ENCODE assay signal across 12 cellular contexts in the genomic region with DNA sequence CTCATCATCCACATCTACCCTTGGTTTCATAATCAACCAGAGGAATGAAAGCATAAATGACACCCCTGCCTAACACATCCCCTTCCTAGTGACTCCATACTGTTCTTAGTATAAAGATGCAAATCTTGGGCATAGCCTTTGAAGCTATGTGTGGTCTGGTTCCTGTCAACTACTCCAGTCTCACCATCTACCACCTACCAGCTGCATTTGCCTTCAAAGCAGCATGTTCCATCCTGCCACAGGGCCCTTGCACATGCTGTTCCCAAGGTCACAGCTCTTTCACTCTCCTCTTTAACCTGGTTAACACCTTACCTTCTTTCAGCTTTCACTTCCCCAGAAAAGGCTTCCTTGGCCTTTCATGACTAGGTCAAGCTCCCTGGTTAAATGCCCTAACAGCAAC.
A peak's percentile ranks its signal among the peaks of the same experiment; 100 is the strongest.
DNase-seq lines count a peak whose midpoint lies in the region; ATAC-seq and TF ChIP-seq lines count a peak whose summit lies in the region.
"Had no signal": no experiment of that assay in that cellular context is flagged by ENCODE, and none has a peak within 500 bp of the region (broad histone marks: within the 10 kb centered on the region; RNA-seq: fewer than 3 reads in every experiment).

No MANE protein-coding gene starts in this region.

- H3K4me1 Mint-ChIP-seq in natural killer cell treated with Interleukin-12 subunit alpha and Interleukin-12 subunit beta and Interleukin-15 and Interleukin-18, amount 100 ng/mL, for 72 hours (ENCODE audit: low read depth in 2 of 2) = peaks cover 27 to 43% of the 10 kb centered on the region in 2 donors
- H3K4me1 Mint-ChIP-seq in natural killer cell (peaks cover 30 to 35% of the 10 kb centered on the region in 2 donors), T-helper 17 cell (peaks cover 38% of the 10 kb centered on the region)
- H3K4me1 Mint-ChIP-seq in naive thymus-derived CD4-positive, alpha-beta T cell = peaks cover 39 to 75% (median 67%) of the 10 kb centered on the region in 7 donors
- H3K4me1 Mint-ChIP-seq: activated B cell treated with CpG ODN at 0.5 μM for 24 hours had no signal

- TF ChIP-seq CTCF in natural killer cell (IDR thresholded peaks at IDR 0.05) (no peak), GM13976 (IDR thresholded peaks at IDR 0.05; ENCODE audit: borderline replicate concordance, control extremely low read depth, extremely low read depth, insufficient read depth, missing control alignments) (no peak)

- intact Hi-C loops in natural killer cell (cut with micrococcal nuclease) = no loop called here
- intact Hi-C loops in naive thymus-derived CD4-positive, alpha-beta T cell (cut with micrococcal nuclease) = loop anchor here (2.0 to 5.0 kb wide), 2 partner anchors 37 to 53 kb away; no protein-coding TSS in a partner anchor

- POLR2A ChIA-PET in naive thymus-derived CD4-positive, alpha-beta T cell (lab: Charles Lee) = interaction anchor here (0.8 to 1.8 kb wide), 2 partner anchors 11 to 64 kb away, joined by 3 to 5 read pairs; no protein-coding TSS in a partner anchor

- H3K4me3 Mint-ChIP-seq in natural killer cell treated with Interleukin-12 subunit alpha and Interleukin-12 subunit beta and Interleukin-15 and Interleukin-18, amount 100 ng/mL, for 72 hours = peak overlapping the region; percentile 36
- H3K4me3 Mint-ChIP-seq in natural killer cell (no peak overlapping the region), T-helper 17 cell (no peak overlapping the region)
- H3K4me3 Mint-ChIP-seq in naive thymus-derived CD4-positive, alpha-beta T cell = peak overlapping the region in 2 of 10 donors; percentile 12 to 16
- H3K4me3 Mint-ChIP-seq: activated B cell treated with CpG ODN at 0.5 μM for 24 hours had no signal

- no peaks in the 10 kb centered on the region for H3K36me3 ChIP-seq in naive thymus-derived CD4-positive, alpha-beta T cell (ENCODE audit: control insufficient read depth in 2 of 3, insufficient read depth in 3 of 3, low read length in 3 of 3)
- H3K36me3 ChIP-seq: prostate gland had no signal

- peaks cover 13 to 22% of the 10 kb centered on the region in 2 donors for H3K4me1 ChIP-seq in naive thymus-derived CD4-positive, alpha-beta T cell (ENCODE audit: control insufficient read depth in 2 of 2, insufficient read depth in 2 of 2, low read length in 2 of 2)
- H3K4me1 ChIP-seq: prostate gland had no signal

- ATAC-seq in natural killer cell treated with Interleukin-12 subunit alpha and Interleukin-12 subunit beta and Interleukin-15 and Interleukin-18, amount 100 ng/mL, for 72 hours = peak; percentile 88 to 92
- no peak for ATAC-seq in natural killer cell
- ATAC-seq in T-helper 17 cell = no peak
- no peak for ATAC-seq in naive thymus-derived CD4-positive, alpha-beta T cell
- ATAC-seq: left lobe of liver had no signal

- no peak overlapping the region for H3K4me3 ChIP-seq in naive thymus-derived CD4-positive, alpha-beta T cell (ENCODE audit: low read length)
- H3K4me3 ChIP-seq: prostate gland had no signal

- no peak overlapping the region for H3K27ac ChIP-seq in naive thymus-derived CD4-positive, alpha-beta T cell (ENCODE audit: low read depth, low read length)
- H3K27ac ChIP-seq: prostate gland had no signal

- no peaks in the 10 kb centered on the region for H3K9me3 Mint-ChIP-seq in natural killer cell treated with Interleukin-12 subunit alpha and Interleukin-12 subunit beta and Interleukin-15 and Interleukin-18, amount 100 ng/mL, for 72 hours
- H3K9me3 Mint-ChIP-seq in natural killer cell = peaks cover 0 to 3% of the 10 kb centered on the region in 2 donors
- peaks cover 0 to 6% (median 0%) of the 10 kb centered on the region in 11 donors for H3K9me3 Mint-ChIP-seq in naive thymus-derived CD4-positive, alpha-beta T cell

- in situ Hi-C loops in GM13976 (cut with MboI; ENCODE audit: low sequenced_read_pairs, unreplicated experiment) = no loop called here

- CTCF ChIA-PET in naive thymus-derived CD4-positive, alpha-beta T cell (lab: Charles Lee) = interaction anchor here (1.2 kb wide), 2 partner anchors 14 to 64 kb away, joined by 3 to 4 read pairs; no protein-coding TSS in a partner anchor

- H3K27me3 ChIP-seq in naive thymus-derived CD4-positive, alpha-beta T cell (ENCODE audit: control insufficient read depth in 2 of 2, insufficient read depth in 2 of 2, low read length in 2 of 2) = no peaks in the 10 kb centered on the region

- no peak for DNase-seq in natural killer cell treated with Interleukin-12 subunit alpha and Interleukin-12 subunit beta and Interleukin-15 and Interleukin-18, amount 100 ng/mL, for 72 hours (ENCODE audit: low spot score)
- DNase-seq in natural killer cell (no peak), T-helper 17 cell (no peak), NCI-H1417 (lab: John Stamatoyannopoulos, UW) (no peak), GM13976 (ENCODE audit: low spot score) (no peak), NCI-H526 treated with DMSO at 0.1 percent for 48 hours (lab: John Stamatoyannopoulos, UW) (no peak), NCI-H82 treated with DMSO at 0.1 percent for 48 hours (lab: John Stamatoyannopoulos, UW; ENCODE audit: unreplicated experiment) (no peak)
- DNase-seq in naive thymus-derived CD4-positive, alpha-beta T cell = peak in 1 of 9 donors; percentile 54
- DNase-seq: activated B cell treated with CpG ODN at 0.5 μM for 24 hours, AML-193 had no signal

- H3K9me3 ChIP-seq in T-helper 17 cell (ENCODE audit: control insufficient read depth, low read length, poor library complexity, severe bottlenecking) = no peaks in the 10 kb centered on the region
- H3K9me3 ChIP-seq in naive thymus-derived CD4-positive, alpha-beta T cell (ENCODE audit: control insufficient read depth in 2 of 3, low read length in 3 of 3) = peaks cover 0 to 3% (median 0%) of the 10 kb centered on the region in 3 experiments
- H3K9me3 ChIP-seq: prostate gland had no signal

- H3K27ac Mint-ChIP-seq in natural killer cell treated with Interleukin-12 subunit alpha and Interleukin-12 subunit beta and Interleukin-15 and Interleukin-18, amount 100 ng/mL, for 72 hours = peak overlapping the region; percentile 26 to 59
- peak overlapping the region in 1 of 2 donors; percentile 41 for H3K27ac Mint-ChIP-seq in natural killer cell
- H3K27ac Mint-ChIP-seq in T-helper 17 cell = peak overlapping the region; percentile 92
- H3K27ac Mint-ChIP-seq in naive thymus-derived CD4-positive, alpha-beta T cell = peak overlapping the region in 5 of 9 donors; percentile 4 to 66 (median 11)
- H3K27ac Mint-ChIP-seq: activated B cell treated with CpG ODN at 0.5 μM for 24 hours had no signal

- H3K36me3 Mint-ChIP-seq in natural killer cell treated with Interleukin-12 subunit alpha and Interleukin-12 subunit beta and Interleukin-15 and Interleukin-18, amount 100 ng/mL, for 72 hours = no peaks in the 10 kb centered on the region
- H3K36me3 Mint-ChIP-seq in natural killer cell = no peaks in the 10 kb centered on the region
- peaks cover 3% of the 10 kb centered on the region for H3K36me3 Mint-ChIP-seq in T-helper 17 cell (ENCODE audit: low read depth)
- H3K36me3 Mint-ChIP-seq in naive thymus-derived CD4-positive, alpha-beta T cell = peaks cover 0 to 20% (median 13%) of the 10 kb centered on the region in 5 donors

- no peaks in the 10 kb centered on the region for H3K27me3 Mint-ChIP-seq in natural killer cell treated with Interleukin-12 subunit alpha and Interleukin-12 subunit beta and Interleukin-15 and Interleukin-18, amount 100 ng/mL, for 72 hours
- no peaks in the 10 kb centered on the region for H3K27me3 Mint-ChIP-seq in natural killer cell (ENCODE audit: low read depth in 2 of 2)
- H3K27me3 Mint-ChIP-seq in T-helper 17 cell = no peaks in the 10 kb centered on the region
- H3K27me3 Mint-ChIP-seq in naive thymus-derived CD4-positive, alpha-beta T cell = no peaks in the 10 kb centered on the region
- H3K27me3 Mint-ChIP-seq: activated B cell treated with CpG ODN at 0.5 μM for 24 hours had no signal

Comparison
In these comparisons a context has a peak if more than half of its experiments do, and no peak if none do; other contexts are left out.
1. ATAC-seq: peak in natural killer cell treated with Interleukin-12 subunit alpha and Interleukin-12 subunit beta and Interleukin-15 and Interleukin-18, amount 100 ng/mL, for 72 hours (2 of 2); none in natural killer cell (0 of 3), T-helper 17 cell (single experiment) and naive thymus-derived CD4-positive, alpha-beta T cell (single experiment).